15 cellular contexts compared by ENCODE assay signal in the genomic region with DNA sequence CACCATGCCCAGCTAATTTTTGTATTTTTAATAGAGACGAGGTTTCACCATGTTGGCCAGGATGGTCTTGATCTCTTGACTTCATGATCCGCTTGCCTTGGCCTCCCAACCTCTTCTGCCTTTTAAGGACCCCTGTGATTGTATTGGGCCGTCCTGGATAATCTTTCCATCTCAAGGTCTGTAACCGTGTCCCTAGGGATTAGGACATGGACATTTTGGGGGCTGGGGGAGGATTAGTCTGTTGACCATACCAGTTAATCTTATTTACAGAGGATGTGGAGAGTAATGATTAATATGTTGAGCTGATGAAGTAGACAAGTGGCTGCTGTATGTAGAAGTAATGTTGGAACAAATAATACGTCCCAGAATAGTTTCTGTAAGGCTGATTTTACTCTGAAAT. TPM values are rescaled to one million over a fixed set of nuclear protein-coding genes. Genes with fewer than 3 reads are reported as not detected.
DNase-seq lines count a peak whose midpoint lies in the region; ATAC-seq, FAIRE-seq and TF ChIP-seq lines count a peak whose summit lies in the region.
"Had no signal": no experiment of that assay in that cellular context is flagged by ENCODE, and none has a peak within 500 bp of the region (broad histone marks: within the 10 kb centered on the region; RNA-seq: fewer than 3 reads in every experiment).

No MANE protein-coding gene starts in this region.

- TF ChIP-seq EP300 in HepG2 (IDR thresholded peaks at IDR 0.05; ENCODE audit: low read depth in 2 of 2, low read length in 2 of 2) (no peak), HepG2 (CRISPR knock-in tag; IDR thresholded peaks at IDR 0.05; ENCODE audit: borderline replicate concordance) (no peak)

- H3K27ac ChIP-seq in HepG2 (ENCODE audit: extremely low read length, insufficient read depth, low read length) (no peak overlapping the region), right lobe of liver (no peak overlapping the region), OCI-LY1 (ENCODE audit: low read depth, low read length, poor library complexity, severe bottlenecking) (peak overlapping the region; percentile 94), breast epithelium (peak overlapping the region in 1 of 2 donors; percentile 22)
- peak overlapping the region; percentile 38 for H3K27ac ChIP-seq in effector memory CD4-positive, alpha-beta T cell (ENCODE audit: insufficient read depth, low read length, poor library complexity, severe bottlenecking)
- H3K27ac ChIP-seq: ascending aorta, prostate gland had no signal

- ATAC-seq in HepG2 (peak; percentile 48; the same call in 2 of the 3 replicates), right lobe of liver (no peak), GM21526 (IDR thresholded peaks at IDR 0.05; ENCODE audit: low FRiP score, unreplicated experiment) (no peak), GM19467 (IDR thresholded peaks at IDR 0.05; ENCODE audit: unreplicated experiment) (no peak)

- CTCF ChIA-PET in HepG2 (lab: Yijun Ruan, JAX; ENCODE audit: low intra/inter-chr PET ratio, low total read pairs), result no interaction called here

- H4K20me1 ChIP-seq in HepG2 (ENCODE audit: insufficient read depth, low read length) (no peaks in the 10 kb centered on the region), OCI-LY1 (ENCODE audit: insufficient read depth, low read length) (no peaks in the 10 kb centered on the region)

- 67% methylated on average over 5 of the region's 5 CpGs for WGBS in HepG2 (ENCODE audit: low lambda C conversion rate)
- 92% methylated on average over 5 of the region's 5 CpGs for WGBS in right lobe of liver (ENCODE audit: insufficient coverage, low coverage, low lambda C conversion rate, missing lambda C conversion rate)

- TF ChIP-seq POLR2A in HepG2 (IDR thresholded peaks at IDR 0.05; ENCODE audit: insufficient read depth in 1 of 2, low read depth in 2 of 2, low read length in 2 of 2), result no peak
- TF ChIP-seq POLR2A in right lobe of liver (IDR thresholded peaks at IDR 0.05), result no peak
- no peak for TF ChIP-seq POLR2A in breast epithelium (IDR thresholded peaks at IDR 0.05)

- no TSS peak for BruUV-seq in HepG2 (replicated peaks; lab: Mats Ljungman, UMichigan)

- in situ Hi-C loops in HepG2 (cut with HindIII; ENCODE audit: extremely low pct_ligation_motif_present, low pct_unique_long_range_greater_than_20kb), result no loop called here

- no peaks in the 10 kb centered on the region for H3K27me3 ChIP-seq in HepG2 (ENCODE audit: control insufficient read depth in 1 of 2, insufficient read depth in 2 of 2, low read length in 2 of 2)
- H3K27me3 ChIP-seq in right lobe of liver, result no peaks in the 10 kb centered on the region
- H3K27me3 ChIP-seq in OCI-LY1 (ENCODE audit: insufficient read depth, low read length), result no peaks in the 10 kb centered on the region
- H3K27me3 ChIP-seq in effector memory CD4-positive, alpha-beta T cell (replicated peaks; ENCODE audit: control insufficient read depth, insufficient read depth, low read length, poor library complexity, severe bottlenecking), result no peaks in the 10 kb centered on the region
- no peaks in the 10 kb centered on the region for H3K27me3 ChIP-seq in breast epithelium
- H3K27me3 ChIP-seq: ascending aorta, MG63 had no signal

- H3F3A ChIP-seq in OCI-LY1 (ENCODE audit: insufficient read depth, low read length), result peaks cover 23% of the 10 kb centered on the region

- FAIRE-seq in HepG2 (lab: Jason Lieb, UNC), result no peak

- H3K9me3 ChIP-seq in HepG2 (ENCODE audit: low read length) (no peaks in the 10 kb centered on the region), right lobe of liver (no peaks in the 10 kb centered on the region), OCI-LY1 (ENCODE audit: low read length) (no peaks in the 10 kb centered on the region), breast epithelium (no peaks in the 10 kb centered on the region)
- H3K9me3 ChIP-seq in effector memory CD4-positive, alpha-beta T cell (ENCODE audit: control insufficient read depth, low read length), result no peaks in the 10 kb centered on the region
- H3K9me3 ChIP-seq: ascending aorta, HAP-1, MG63, prostate gland had no signal

- H3K79me2 ChIP-seq in HepG2 (ENCODE audit: insufficient read depth, low read length) (peaks cover 15% of the 10 kb centered on the region), OCI-LY1 (ENCODE audit: insufficient read depth, low read length) (peaks cover 74% of the 10 kb centered on the region)

- TF ChIP-seq CTCF in HepG2 (CRISPR knock-in tag; IDR thresholded peaks at IDR 0.05) (no peak), right lobe of liver (IDR thresholded peaks at IDR 0.05) (no peak), OCI-LY1 (IDR thresholded peaks at IDR 0.05; ENCODE audit: low read length) (no peak), breast epithelium (IDR thresholded peaks at IDR 0.05) (no peak)

- no peaks in the 10 kb centered on the region for H3K9me2 ChIP-seq in OCI-LY1 (ENCODE audit: low read depth, low read length)

- H3K9ac ChIP-seq in HepG2 (ENCODE audit: insufficient read depth, low read depth, low read length), result no peak overlapping the region
- peak overlapping the region; percentile 69 for H3K9ac ChIP-seq in OCI-LY1 (ENCODE audit: low read length)

- DNase-seq in HepG2 (ENCODE audit: low spot score) (peak; percentile 57), right lobe of liver (no peak), DMS79 treated with DMSO at 0.1 percent for 48 hours (lab: John Stamatoyannopoulos, UW) (no peak), breast epithelium (ENCODE audit: low spot score in 2 of 2) (no peak)
- DNase-seq in effector memory CD4-positive, alpha-beta T cell, result no peak
- DNase-seq: MG63, NCI-H2029, NCI-H526 treated with DMSO at 0.1 percent for 48 hours, T-helper 1 cell had no signal

- no peak overlapping the region for H3K4me3 ChIP-seq in HepG2 (replicated peaks in 1 of 3; ENCODE audit: insufficient read depth in 1 of 3, low read depth in 2 of 3, low read length in 3 of 3)
- no peak overlapping the region for H3K4me3 ChIP-seq in right lobe of liver
- H3K4me3 ChIP-seq in OCI-LY1 (ENCODE audit: low read depth, low read length, poor library complexity, severe bottlenecking), result peak overlapping the region; percentile 77
- H3K4me3 ChIP-seq in effector memory CD4-positive, alpha-beta T cell (ENCODE audit: insufficient read depth, low read depth, low read length, poor library complexity, severe bottlenecking), result peak overlapping the region; percentile 43
- no peak overlapping the region for H3K4me3 ChIP-seq in breast epithelium
- H3K4me3 ChIP-seq: ascending aorta, HAP-1, MG63, prostate gland had no signal

- POLR2A ChIA-PET in HepG2 (lab: Yijun Ruan, JAX), result no interaction called here

- no peak overlapping the region for H3K4me2 ChIP-seq in HepG2 (ENCODE audit: low read depth, low read length)
- peak overlapping the region; percentile 94 for H3K4me2 ChIP-seq in OCI-LY1 (ENCODE audit: low read length)

- H2AFZ ChIP-seq in HepG2 (ENCODE audit: low read length) (no peak overlapping the region), OCI-LY1 (ENCODE audit: low read length) (no peak overlapping the region)

- peaks cover 25% of the 10 kb centered on the region for H3K4me1 ChIP-seq in HepG2 (ENCODE audit: insufficient read depth, low read length)
- peaks cover 0 to 28% (median 0%) of the 10 kb centered on the region in 4 donors for H3K4me1 ChIP-seq in right lobe of liver
- peaks cover 86% of the 10 kb centered on the region for H3K4me1 ChIP-seq in OCI-LY1 (ENCODE audit: insufficient read depth, low read length, severe bottlenecking)
- H3K4me1 ChIP-seq in effector memory CD4-positive, alpha-beta T cell (ENCODE audit: control insufficient read depth, insufficient read depth, low read length, poor library complexity, severe bottlenecking), result peaks cover 34% of the 10 kb centered on the region
- peaks cover 0 to 6% of the 10 kb centered on the region in 2 donors for H3K4me1 ChIP-seq in breast epithelium
- H3K4me1 ChIP-seq: prostate gland had no signal

- intact Hi-C loops in HepG2 (cut with micrococcal nuclease; ENCODE audit: unreplicated experiment) (no loop called here), right lobe of liver (cut with DNase I) (no loop called here), breast epithelium (cut with DNase I; ENCODE audit: low total_unique reads) (no loop called here)

- H3K36me3 ChIP-seq in HepG2 (replicated peaks in 1 of 2; ENCODE audit: control insufficient read depth in 1 of 2, insufficient read depth in 2 of 2, low read length in 2 of 2) (no peaks in the 10 kb centered on the region), right lobe of liver (no peaks in the 10 kb centered on the region), OCI-LY1 (ENCODE audit: insufficient read depth, low read length) (peaks cover 19% of the 10 kb centered on the region; the same call in 1 of the 2 replicates), breast epithelium (no peaks in the 10 kb centered on the region)
- H3K36me3 ChIP-seq in effector memory CD4-positive, alpha-beta T cell (ENCODE audit: control insufficient read depth, insufficient read depth, low read length), result no peaks in the 10 kb centered on the region
- H3K36me3 ChIP-seq: ascending aorta, HAP-1, prostate gland had no signal

- no peak for TF ChIP-seq RAD21 in HepG2 (CRISPR knock-in tag; IDR thresholded peaks at IDR 0.05)

RNA-seq across cellular contexts. Expression of a gene that starts 23.1 kb away (rescaled TPM):
- total RNA-seq in HepG2 (2016; rRNA removed; fragmentation: Illumina TruSeq; extraction: Trizol) (14.7 and 16.9 TPM in 2 replicates), right lobe of liver (10 to 100 TPM in 2 of 6 experiments, 1 to 10 TPM in 4; 7.5 to 11.2 (median 9.9) TPM), breast epithelium (10 to 100 TPM; 64.6 to 71.2 (median 65.1) TPM)
- 3.6 and 4.1 TPM in 2 replicates for total RNA-seq in HepG2 (2016; cell fraction: cytosol; rRNA removed; fragmentation: Illumina TruSeq; extraction: Trizol; ENCODE audit: low read depth)
- 13.0 and 16.4 TPM in 2 replicates for total RNA-seq in HepG2 (2016; cell fraction: insoluble cytoplasmic fraction; rRNA removed; fragmentation: Illumina TruSeq; extraction: Trizol)
- 5.2 and 6.3 TPM in 2 replicates for total RNA-seq in HepG2 (2016; cell fraction: membrane; rRNA removed; fragmentation: Illumina TruSeq; extraction: Trizol)
- 30.4 and 33.6 TPM in 2 replicates for total RNA-seq in HepG2 (2016; cell fraction: nucleus; rRNA removed; fragmentation: Illumina TruSeq; extraction: Trizol)
- 6.3 and 8.0 TPM in 2 replicates for polyA plus RNA-seq in HepG2 (2011; rRNA removed)
- polyA plus RNA-seq in HepG2 (2011; cell fraction: cytosol; rRNA removed), result 2.5 and 4.3 TPM in 2 replicates
- polyA plus RNA-seq in HepG2 (2011; cell fraction: nucleus; rRNA removed), result 5.2 and 6.1 TPM in 2 replicates
- 4.0 and 4.9 TPM in 2 replicates for polyA plus RNA-seq in HepG2 (2012)
- 0.58 and 0.62 TPM in 2 replicates for polyA plus RNA-seq in HepG2 (2016; cell fraction: cytosol; fragmentation: Illumina TruSeq; extraction: Trizol; ENCODE audit: low read depth)
- 4.3 and 4.8 TPM in 2 replicates for polyA plus RNA-seq in HepG2 (2016; cell fraction: insoluble cytoplasmic fraction; fragmentation: Illumina TruSeq; extraction: Trizol; ENCODE audit: low read depth)
- 1.1 and 1.2 TPM in 2 replicates for polyA plus RNA-seq in HepG2 (2016; cell fraction: membrane; fragmentation: Illumina TruSeq; extraction: Trizol; ENCODE audit: low read depth)
- polyA plus RNA-seq in HepG2 (2016; cell fraction: nucleus; fragmentation: Illumina TruSeq; extraction: Trizol; ENCODE audit: insufficient read depth, low read depth), result 12.2 and 12.9 TPM in 2 replicates
- polyA minus RNA-seq in HepG2 (2011; rRNA and poly(A)+ RNA removed; ENCODE audit: low replicate concordance), result 16.3 and 19.2 TPM in 2 replicates
- polyA minus RNA-seq in HepG2 (2011; cell fraction: cytosol; rRNA and poly(A)+ RNA removed), result 15.2 and 19.8 TPM in 2 replicates
- 39.9 and 46.0 TPM in 2 replicates for polyA minus RNA-seq in HepG2 (2011; cell fraction: nucleus; rRNA and poly(A)+ RNA removed)

Comparison
In these comparisons a context has a peak if more than half of its experiments do, and no peak if none do; other contexts are left out.
1. H3K27ac ChIP-seq: peak in OCI-LY1 (single experiment) and effector memory CD4-positive, alpha-beta T cell (single experiment); none in HepG2 (single experiment) and right lobe of liver (0 of 3).
2. H3K4me3 ChIP-seq: peak in OCI-LY1 (single experiment) and effector memory CD4-positive, alpha-beta T cell (single experiment); none in HepG2 (0 of 3), right lobe of liver (0 of 3) and breast epithelium (0 of 3).